In genomic region chr10:283916-284356, GRCh38 we compare ENCODE assay signal across 9 cellular contexts.
DNase-seq lines count a peak whose midpoint lies in the region; ATAC-seq and TF ChIP-seq lines count a peak whose summit lies in the region.
"Had no signal": no experiment of that assay in that cellular context is flagged by ENCODE, and none has a peak within 500 bp of the region (broad histone marks: within the 10 kb centered on the region; RNA-seq: fewer than 3 reads in every experiment).

No MANE protein-coding gene starts in this region.

- peak overlapping the region; percentile 71 to 72 for H3K27ac Mint-ChIP-seq in effector memory CD8-positive, alpha-beta T cell

- DNase-seq in effector memory CD8-positive, alpha-beta T cell: peak in 1 of 3 experiments; percentile 7
- DNase-seq in H4 (ENCODE audit: low spot score) (no peak), NCI-H69 (lab: John Stamatoyannopoulos, UW) (no peak), NCI-H1048 (lab: John Stamatoyannopoulos, UW) (no peak), activated gamma-delta T cell treated with Interleukin-2 at 50 U/mL for 16 hours (no peak)
- DNase-seq: occipital lobe had no signal

- H3K27me3 Mint-ChIP-seq in effector memory CD8-positive, alpha-beta T cell: no peaks in the 10 kb centered on the region

- peaks cover 12 to 25% of the 10 kb centered on the region in 2 donors for H3K4me1 Mint-ChIP-seq in effector memory CD8-positive, alpha-beta T cell (ENCODE audit: low read depth in 2 of 2)

- peaks cover 7% of the 10 kb centered on the region for H3K36me3 Mint-ChIP-seq in effector memory CD8-positive, alpha-beta T cell (ENCODE audit: insufficient read depth)

- H3K4me3 Mint-ChIP-seq in effector memory CD8-positive, alpha-beta T cell: peak overlapping the region; percentile 70

- no peaks in the 10 kb centered on the region for H3K9me3 Mint-ChIP-seq in effector memory CD8-positive, alpha-beta T cell

- ATAC-seq in GM18505 (IDR thresholded peaks at IDR 0.05; ENCODE audit: unreplicated experiment): peak; percentile 83
- peak; percentile 90 for ATAC-seq in GM21390 (IDR thresholded peaks at IDR 0.05; ENCODE audit: unreplicated experiment)
- ATAC-seq in HG03442 (IDR thresholded peaks at IDR 0.05; ENCODE audit: unreplicated experiment): peak; percentile 87
- peak; percentile 68 for ATAC-seq in effector memory CD8-positive, alpha-beta T cell (replicated peaks)

- no peak for TF ChIP-seq POLR2A in GM18505 (IDR thresholded peaks at IDR 0.05; ENCODE audit: borderline replicate concordance, extremely low read depth, insufficient read depth, insufficient read length)
